ENCODE assay signal across 19 cellular contexts in the genomic region with DNA sequence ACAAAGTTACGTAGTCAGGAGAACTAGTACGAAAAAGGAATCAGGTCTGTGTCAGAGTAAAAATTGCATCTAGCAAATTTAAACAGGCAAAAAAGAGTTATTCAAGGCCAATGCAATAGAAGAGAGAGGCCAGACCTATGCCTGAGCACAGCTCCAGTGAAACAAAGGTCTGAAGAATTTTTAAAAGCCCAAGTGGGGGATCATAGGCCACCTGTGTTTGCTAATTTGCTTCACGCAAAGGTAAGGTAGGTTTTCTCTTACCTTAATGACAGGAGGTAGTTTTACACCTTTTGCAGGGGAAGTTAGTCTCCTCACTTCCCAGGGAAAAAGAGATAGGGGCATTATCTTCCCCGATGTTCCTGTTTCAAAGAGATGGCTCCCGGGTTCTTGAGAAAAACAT.
DNase-seq lines count a peak whose midpoint lies in the region; ATAC-seq and TF ChIP-seq lines count a peak whose summit lies in the region.
"Had no signal": no experiment of that assay in that cellular context is flagged by ENCODE, and none has a peak within 500 bp of the region (broad histone marks: within the 10 kb centered on the region; RNA-seq: fewer than 3 reads in every experiment).

No MANE protein-coding gene starts in this region.

- POLR2A ChIA-PET in WTC11 (lab: Charles Lee), result no interaction called here

- H3K9me3 ChIP-seq in HUES64 (ENCODE audit: insufficient read depth, low read depth, low read length) (no peaks in the 10 kb centered on the region), mucosa of descending colon (no peaks in the 10 kb centered on the region)
- H3K9me3 ChIP-seq: HAP-1, Peyer's patch had no signal

- no peaks in the 10 kb centered on the region for H3K27me3 Mint-ChIP-seq in WTC11 (ENCODE audit: low read depth)
- H3K27me3 Mint-ChIP-seq: B cell had no signal

- 70% methylated on average over 5 of the region's 5 CpGs for WGBS in HUES64

- intact Hi-C loops in mucosa of descending colon (cut with DNase I, micrococcal nuclease), result no loop called here

- peaks cover 5% of the 10 kb centered on the region for H3K36me3 Mint-ChIP-seq in WTC11
- H3K36me3 Mint-ChIP-seq: CD14-positive monocyte had no signal

- no peak overlapping the region for H3K27ac ChIP-seq in ACC112 (ENCODE audit: low read depth, low read length)
- H3K27ac ChIP-seq in HUES64 (ENCODE audit: low read depth, low read length), result peak overlapping the region; percentile 56; the same call in 1 of the 2 replicates
- H3K27ac ChIP-seq: Peyer's patch had no signal

- CTCF ChIA-PET in WTC11 (lab: Charles Lee), result no interaction called here

- no peaks in the 10 kb centered on the region for H3K79me2 ChIP-seq in ACC112 (ENCODE audit: control insufficient read depth, insufficient read depth, low read length, unreplicated experiment)

- DNase-seq in WTC11 (ENCODE audit: low spot score), result no peak
- peak; percentile 9 for DNase-seq in iPS-NIHi7 (ENCODE audit: extremely low spot score)
- DNase-seq in mucosa of descending colon, result no peak
- no peak for DNase-seq in COR-L47 (lab: John Stamatoyannopoulos, UW)
- DNase-seq in SKM-1 treated with dmso at 0.1 percent for 144 hours (lab: John Stamatoyannopoulos, UW; ENCODE audit: unreplicated experiment), result no peak
- DNase-seq: Kasumi-1, MM.1S, NCI-H1048, NCI-H1417 treated with DMSO at 0.1 percent for 48 hours, NCI-H187 treated with DMSO at 0.1 percent for 48 hours, NCI-H2107, NCI-H446 treated with DMSO at 0.1 percent for 48 hours, Peyer's patch had no signal

- peak overlapping the region; percentile 49; the same call in 1 of the 2 replicates for H3K4me3 ChIP-seq in ACC112 (ENCODE audit: low read depth, low read length)
- no peak overlapping the region for H3K4me3 ChIP-seq in HUES64 (ENCODE audit: low read length)
- no peak overlapping the region for H3K4me3 ChIP-seq in mucosa of descending colon
- H3K4me3 ChIP-seq: HAP-1, Peyer's patch had no signal

- H3K4me1 Mint-ChIP-seq in WTC11, result peaks cover 14% of the 10 kb centered on the region
- H3K4me1 Mint-ChIP-seq: B cell, CD14-positive monocyte had no signal

- ATAC-seq in WTC11 (peak; percentile 75), mucosa of descending colon (no peak), GM18505 (IDR thresholded peaks at IDR 0.05; ENCODE audit: unreplicated experiment) (no peak)

- peak overlapping the region; percentile 78 for H2AFZ ChIP-seq in ACC112 (ENCODE audit: low read length, unreplicated experiment)

- TF ChIP-seq CTCF in WTC11 (IDR thresholded peaks at IDR 0.05), result no peak
- TF ChIP-seq CTCF in mucosa of descending colon (IDR thresholded peaks at IDR 0.05), result no peak

- H3K36me3 ChIP-seq in ACC112 (ENCODE audit: insufficient read depth, low read length) (no peaks in the 10 kb centered on the region), HUES64 (ENCODE audit: insufficient read depth, low read length) (no peaks in the 10 kb centered on the region), mucosa of descending colon (ENCODE audit: low read depth) (no peaks in the 10 kb centered on the region)
- H3K36me3 ChIP-seq: HAP-1, Peyer's patch had no signal

- 0 out of 2 replicates have a peak overlapping the region, but pooled peaks have one; percentile 8 for H3K9ac ChIP-seq in HUES64 (ENCODE audit: low read depth, low read length)

- H3K4me1 ChIP-seq in ACC112 (ENCODE audit: control insufficient read depth, insufficient read depth, low read length, unreplicated experiment) (no peaks in the 10 kb centered on the region), HUES64 (ENCODE audit: insufficient read depth, low read length) (peaks cover 18% of the 10 kb centered on the region), mucosa of descending colon (ENCODE audit: low read depth) (no peaks in the 10 kb centered on the region)
- H3K4me1 ChIP-seq: Peyer's patch had no signal

- no peak overlapping the region for H3K4me3 Mint-ChIP-seq in WTC11
- H3K4me3 Mint-ChIP-seq: B cell, CD14-positive monocyte had no signal

- H3K27me3 ChIP-seq in ACC112 (ENCODE audit: insufficient read depth, low read length), result no peaks in the 10 kb centered on the region
- no peaks in the 10 kb centered on the region for H3K27me3 ChIP-seq in HUES64 (ENCODE audit: insufficient read depth, low read length)
- H3K27me3 ChIP-seq: Peyer's patch had no signal

- peaks cover 6% of the 10 kb centered on the region for H3K9me3 Mint-ChIP-seq in WTC11

- TF ChIP-seq POLR2A in GM18505 (IDR thresholded peaks at IDR 0.05; ENCODE audit: borderline replicate concordance, extremely low read depth, insufficient read depth, insufficient read length), result no peak

- peak overlapping the region; percentile 60 for H3K27ac Mint-ChIP-seq in WTC11
- H3K27ac Mint-ChIP-seq: B cell, CD14-positive monocyte had no signal

TF ChIP-seq in WTC11, 78 proteins besides CTCF, POLR2A, EP300 and RAD21:
- TF ChIP-seq, protein P1, sequence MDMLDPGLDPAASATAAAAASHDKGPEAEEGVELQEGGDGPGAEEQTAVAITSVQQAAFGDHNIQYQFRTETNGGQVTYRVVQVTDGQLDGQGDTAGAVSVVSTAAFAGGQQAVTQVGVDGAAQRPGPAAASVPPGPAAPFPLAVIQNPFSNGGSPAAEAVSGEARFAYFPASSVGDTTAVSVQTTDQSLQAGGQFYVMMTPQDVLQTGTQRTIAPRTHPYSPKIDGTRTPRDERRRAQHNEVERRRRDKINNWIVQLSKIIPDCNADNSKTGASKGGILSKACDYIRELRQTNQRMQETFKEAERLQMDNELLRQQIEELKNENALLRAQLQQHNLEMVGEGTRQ (CRISPR knock-in tag; IDR thresholded peaks at IDR 0.05), result no peak
- TF ChIP-seq ZNF396 (CRISPR knock-in tag; IDR thresholded peaks at IDR 0.05; ENCODE audit: borderline replicate concordance) (no peak), SMAD3 (CRISPR knock-in tag; IDR thresholded peaks at IDR 0.05; ENCODE audit: borderline replicate concordance) (no peak), FOXJ3 (CRISPR knock-in tag; IDR thresholded peaks at IDR 0.05; ENCODE audit: borderline replicate concordance) (no peak)
- TF ChIP-seq, protein P2, sequence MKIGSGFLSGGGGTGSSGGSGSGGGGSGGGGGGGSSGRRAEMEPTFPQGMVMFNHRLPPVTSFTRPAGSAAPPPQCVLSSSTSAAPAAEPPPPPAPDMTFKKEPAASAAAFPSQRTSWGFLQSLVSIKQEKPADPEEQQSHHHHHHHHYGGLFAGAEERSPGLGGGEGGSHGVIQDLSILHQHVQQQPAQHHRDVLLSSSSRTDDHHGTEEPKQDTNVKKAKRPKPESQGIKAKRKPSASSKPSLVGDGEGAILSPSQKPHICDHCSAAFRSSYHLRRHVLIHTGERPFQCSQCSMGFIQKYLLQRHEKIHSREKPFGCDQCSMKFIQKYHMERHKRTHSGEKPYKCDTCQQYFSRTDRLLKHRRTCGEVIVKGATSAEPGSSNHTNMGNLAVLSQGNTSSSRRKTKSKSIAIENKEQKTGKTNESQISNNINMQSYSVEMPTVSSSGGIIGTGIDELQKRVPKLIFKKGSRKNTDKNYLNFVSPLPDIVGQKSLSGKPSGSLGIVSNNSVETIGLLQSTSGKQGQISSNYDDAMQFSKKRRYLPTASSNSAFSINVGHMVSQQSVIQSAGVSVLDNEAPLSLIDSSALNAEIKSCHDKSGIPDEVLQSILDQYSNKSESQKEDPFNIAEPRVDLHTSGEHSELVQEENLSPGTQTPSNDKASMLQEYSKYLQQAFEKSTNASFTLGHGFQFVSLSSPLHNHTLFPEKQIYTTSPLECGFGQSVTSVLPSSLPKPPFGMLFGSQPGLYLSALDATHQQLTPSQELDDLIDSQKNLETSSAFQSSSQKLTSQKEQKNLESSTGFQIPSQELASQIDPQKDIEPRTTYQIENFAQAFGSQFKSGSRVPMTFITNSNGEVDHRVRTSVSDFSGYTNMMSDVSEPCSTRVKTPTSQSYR (CRISPR knock-in tag; IDR thresholded peaks at IDR 0.05), result no peak
